Comparison of ENCODE assay signal across 23 cellular contexts in the genomic region with DNA sequence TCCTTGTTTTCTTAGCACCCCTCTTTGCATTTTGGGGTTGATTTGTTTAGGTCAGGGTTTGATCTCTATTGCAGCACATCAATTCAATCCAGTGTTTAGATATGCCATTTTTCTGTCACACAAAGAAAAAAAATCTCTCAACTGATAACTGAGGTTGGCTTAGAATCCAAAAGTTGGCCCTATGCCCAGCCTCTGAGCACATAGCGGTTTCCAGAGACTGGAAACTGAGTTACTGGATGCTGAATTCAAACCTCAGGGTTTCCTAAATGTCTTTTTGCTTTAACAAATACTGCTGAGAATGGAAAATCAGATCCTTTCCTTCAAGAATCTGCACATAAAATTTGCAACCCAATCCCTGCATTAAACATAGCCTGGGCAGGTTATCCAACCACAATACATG. TPM values are rescaled to one million over a fixed set of nuclear protein-coding genes. Genes with fewer than 3 reads are reported as not detected.
DNase-seq lines count a peak whose midpoint lies in the region; TF ChIP-seq lines count a peak whose summit lies in the region.
"Had no signal": no experiment of that assay in that cellular context is flagged by ENCODE, and none has a peak within 500 bp of the region (broad histone marks: within the 10 kb centered on the region; RNA-seq: fewer than 3 reads in every experiment).

No MANE protein-coding gene starts in this region.

- H3K4me3 ChIP-seq in BE2C (ENCODE audit: low read depth, low read length) (no peak overlapping the region), astrocyte of the cerebellum (ENCODE audit: low read depth, low read length) (no peak overlapping the region), fibroblast of the aortic adventitia (ENCODE audit: low read depth, low read length) (no peak overlapping the region)
- H3K4me3 ChIP-seq in Jurkat, Clone E6-1 (ENCODE audit: low read length), result no peak overlapping the region
- H3K4me3 ChIP-seq: colonic mucosa, lower lobe of right lung, ovary, skin epidermis, suprapubic skin had no signal

- peaks cover 6 to 12% (median 10%) of the 10 kb centered on the region in 3 donors for H3K27me3 Mint-ChIP-seq in immature natural killer cell (ENCODE audit: low read depth in 3 of 3)

- 0 out of 2 replicates have a peak, but pooled peaks cover 2% of the 10 kb centered on the region for H3K4me1 ChIP-seq in BE2C
- H3K4me1 ChIP-seq: colonic mucosa had no signal

- H3K27ac Mint-ChIP-seq in immature natural killer cell, result no peak overlapping the region
- H3K27ac Mint-ChIP-seq: activated T-helper 17 cell treated with anti-CD3 and anti-CD28 coated beads, Interleukin-2, amount 50 U/mL, for 72 hours; naive B cell had no signal

- DNase-seq in BE2C (peak; percentile 39), astrocyte of the cerebellum (ENCODE audit: low read depth) (peak; percentile 71), fibroblast of the aortic adventitia (ENCODE audit: low read depth) (peak; percentile 87), immature natural killer cell (no peak), NCI-H2171 treated with DMSO at 0.1 percent for 48 hours (lab: John Stamatoyannopoulos, UW) (no peak), T-helper 9 cell (no peak)
- DNase-seq in Jurkat, Clone E6-1 (ENCODE audit: low read depth, low spot score), result peak; percentile 62
- no peak for DNase-seq in stimulated activated CD4-positive, alpha-beta T cell treated with anti-CD3 and anti-CD28 coated beads, Interleukin-4, amount 100 ng/mL, for 4 hours
- DNase-seq: activated CD4-positive, alpha-beta T cell treated with anti-CD3 and anti-CD28 coated beads for 1 hour; colonic mucosa; Karpas-422; lower lobe of right lung; naive B cell; NCI-H1436 treated with DMSO at 0.1 percent for 48 hours; NCI-H510A; ovary; stimulated activated CD4-positive, alpha-beta T cell treated with anti-CD3 and anti-CD28 coated beads, Interleukin-4, amount 100 ng/mL, for 24 hours; stimulated activated CD8-positive, alpha-beta memory T cell treated with anti-CD3 and anti-CD28 coated beads, Interleukin-4, amount 100 ng/mL, for 48 hours; T1000 had no signal

- in situ Hi-C loops in astrocyte of the cerebellum (cut with HindIII; ENCODE audit: low sequenced_read_pairs), result no loop called here

- peaks cover 12 to 14% of the 10 kb centered on the region in 2 donors for H3K4me1 Mint-ChIP-seq in immature natural killer cell
- H3K4me1 Mint-ChIP-seq: activated T-helper 17 cell treated with anti-CD3 and anti-CD28 coated beads, Interleukin-2, amount 50 U/mL, for 72 hours had no signal

- no peak overlapping the region for H3K4me3 Mint-ChIP-seq in immature natural killer cell
- H3K4me3 Mint-ChIP-seq: activated T-helper 17 cell treated with anti-CD3 and anti-CD28 coated beads, Interleukin-2, amount 50 U/mL, for 72 hours; naive B cell had no signal

- no peak for TF ChIP-seq CTCF in BE2C (IDR thresholded peaks at IDR 0.05; ENCODE audit: low read depth, low read length)
- TF ChIP-seq CTCF in astrocyte of the cerebellum (IDR thresholded peaks at IDR 0.05; ENCODE audit: low read depth, low read length, missing control alignments), result no peak
- no peak for TF ChIP-seq CTCF in fibroblast of the aortic adventitia (IDR thresholded peaks at IDR 0.05; ENCODE audit: insufficient read depth, low read length)

- H3K9me3 Mint-ChIP-seq in immature natural killer cell, result no peaks in the 10 kb centered on the region
- H3K9me3 Mint-ChIP-seq: activated T-helper 17 cell treated with anti-CD3 and anti-CD28 coated beads, Interleukin-2, amount 50 U/mL, for 72 hours had no signal

- no peaks in the 10 kb centered on the region; the same call in 1 of the 2 replicates for H3K9me3 ChIP-seq in BE2C
- H3K9me3 ChIP-seq: colonic mucosa, lower lobe of right lung, ovary, suprapubic skin had no signal

- peaks cover 8% of the 10 kb centered on the region for H3K27me3 ChIP-seq in BE2C
- H3K27me3 ChIP-seq: colonic mucosa, ovary, suprapubic skin had no signal

- H3K36me3 Mint-ChIP-seq in immature natural killer cell, result no peaks in the 10 kb centered on the region
- H3K36me3 Mint-ChIP-seq: naive B cell had no signal

- H3K36me3 ChIP-seq in BE2C, result no peaks in the 10 kb centered on the region
- H3K36me3 ChIP-seq: colonic mucosa, lower lobe of right lung, ovary, suprapubic skin had no signal

RNA-seq across cellular contexts. Expression of a gene that starts 4.0 kb away (rescaled TPM):
- not detected for polyA plus RNA-seq in BE2C (2012; ENCODE audit: insufficient read depth, insufficient read length, low read depth)
- not detected for polyA plus RNA-seq in Jurkat, Clone E6-1 (2012; ENCODE audit: insufficient read depth, insufficient read length)
- total RNA-seq in fibroblast of the aortic adventitia (ENCODE audit: low replicate concordance), result 1.9 and 4.4 TPM in 2 replicates
- not detected for polyA plus RNA-seq in immature natural killer cell
- total RNA-seq: activated T-helper 17 cell treated with anti-CD3 and anti-CD28 coated beads, Interleukin-2, amount 50 U/mL, for 72 hours; OCI-LY7 had no signal

Comparison
In these comparisons a context has a peak if more than half of its experiments do, and no peak if none do; other contexts are left out.
1. DNase-seq: peak in BE2C (single experiment), Jurkat, Clone E6-1 (single experiment), astrocyte of the cerebellum (single experiment) and fibroblast of the aortic adventitia (single experiment); none in immature natural killer cell (0 of 3), stimulated activated CD4-positive, alpha-beta T cell treated with anti-CD3 and anti-CD28 coated beads, Interleukin-4, amount 100 ng/mL, for 4 hours (0 of 2), NCI-H2171 treated with DMSO at 0.1 percent for 48 hours (single experiment) and T-helper 9 cell (single experiment).